ENCODE assay signal across 9 cellular contexts in the genomic region with DNA sequence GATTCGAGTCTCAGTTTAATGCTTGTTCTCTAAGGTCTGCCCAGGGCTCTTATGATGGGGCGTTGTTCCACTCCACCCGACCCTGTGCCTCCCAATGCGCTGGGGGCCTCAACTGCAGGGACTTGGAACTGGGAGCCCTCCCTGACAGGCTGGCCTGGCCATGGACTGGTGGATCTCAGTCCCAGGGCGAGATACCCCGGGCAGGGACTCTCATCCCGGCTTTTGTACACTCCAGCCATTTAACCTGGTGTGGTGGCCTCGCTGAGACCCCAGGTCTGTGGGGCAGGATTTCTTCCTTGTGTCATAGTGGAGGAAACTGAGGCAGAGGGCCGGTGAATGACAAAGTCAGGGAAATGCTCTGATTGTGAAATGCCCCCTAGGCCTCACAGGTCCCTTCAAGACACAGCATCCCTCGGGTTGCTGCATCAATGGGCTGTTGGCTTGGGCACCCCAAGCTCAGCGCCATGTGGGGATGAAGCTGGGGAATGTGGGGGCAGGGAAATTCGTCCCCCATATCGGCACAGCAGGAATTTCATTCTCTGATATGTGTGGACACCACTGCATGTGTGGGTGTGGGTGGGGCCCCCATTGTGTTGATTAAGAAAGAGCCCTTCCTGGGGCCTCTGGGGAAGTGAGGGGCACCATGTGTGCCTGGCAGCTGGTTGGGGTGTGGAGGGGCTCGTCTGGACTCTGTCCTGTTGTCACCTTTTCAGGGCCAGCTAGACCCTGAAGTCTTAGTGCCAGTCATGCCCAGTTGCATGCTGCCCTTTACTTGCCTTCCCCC. TPM values are rescaled to one million over a fixed set of nuclear protein-coding genes. Genes with fewer than 3 reads are reported as not detected.
DNase-seq lines count a peak whose midpoint lies in the region; ATAC-seq, FAIRE-seq and TF ChIP-seq lines count a peak whose summit lies in the region.
"Had no signal": no experiment of that assay in that cellular context is flagged by ENCODE, and none has a peak within 500 bp of the region (broad histone marks: within the 10 kb centered on the region; RNA-seq: fewer than 3 reads in every experiment).

No MANE protein-coding gene starts in this region.

- H2BK20ac ChIP-seq in H1 (ENCODE audit: low read length), result no peak overlapping the region

- H2BK15ac ChIP-seq in H1 (ENCODE audit: low read length), result no peak overlapping the region

- H3K4me2 ChIP-seq in H1 (ENCODE audit: insufficient read depth in 1 of 2, low read depth in 2 of 2, low read length in 2 of 2), result 0 out of 4 replicates have a peak overlapping the region, but pooled peaks of 1 of the 2 experiments have one; percentile 66
- no peak overlapping the region for H3K4me2 ChIP-seq in trophoblast cell (ENCODE audit: low read length)

- H4K91ac ChIP-seq in H1 (replicated peaks; ENCODE audit: insufficient read length, low read length), result no peak overlapping the region
- H4K91ac ChIP-seq in trophoblast cell (ENCODE audit: low read depth, low read length), result no peak overlapping the region

- H2BK5ac ChIP-seq in H1 (ENCODE audit: low read depth, low read length) (no peak overlapping the region), trophoblast cell (ENCODE audit: low read depth, low read length, poor library complexity) (no peak overlapping the region)

- H4K20me1 ChIP-seq in H1 (replicated peaks in 1 of 2; ENCODE audit: control insufficient read depth in 1 of 2, insufficient read depth in 2 of 2, low read length in 2 of 2), result no peaks in the 10 kb centered on the region

- intact Hi-C loops in Panc1 (cut with micrococcal nuclease; ENCODE audit: unreplicated experiment), result loop anchor here (10.0 kb wide), 1 partner anchor 59 kb away; no protein-coding TSS in a partner anchor

- H3K79me2 ChIP-seq in H1 (ENCODE audit: control insufficient read depth in 1 of 2, insufficient read depth in 2 of 2, low read length in 2 of 2) (no peaks in the 10 kb centered on the region), trophoblast cell (ENCODE audit: control insufficient read depth, insufficient read depth, low read length, poor library complexity) (peaks cover 7% of the 10 kb centered on the region)

- H3K27me3 Mint-ChIP-seq in CD8-positive, alpha-beta memory T cell, result no peaks in the 10 kb centered on the region

- peak overlapping the region; percentile 54 to 77 (median 68) for H3K4me3 Mint-ChIP-seq in CD8-positive, alpha-beta memory T cell

- no peak for DNase-seq in CD8-positive, alpha-beta memory T cell
- DNase-seq in Panc1 (ENCODE audit: low read depth, low spot score) (no peak), H1 (ENCODE audit: low read depth in 1 of 2, low spot score in 2 of 2) (no peak), trophoblast cell (no peak), NCI-H2196 treated with DMSO at 0.1 percent for 48 hours (lab: John Stamatoyannopoulos, UW; ENCODE audit: unreplicated experiment) (no peak), COR-L47 (lab: John Stamatoyannopoulos, UW) (no peak)

- TF ChIP-seq RAD21 in H1 (IDR thresholded peaks at IDR 0.05 in 1 of 2, conservative IDR thresholded peaks at IDR 0.05 in 1 of 2; ENCODE audit: low read depth in 2 of 2, low read length in 2 of 2), result no peak

- no peaks in the 10 kb centered on the region for H3K9me3 Mint-ChIP-seq in CD8-positive, alpha-beta memory T cell

- POLR2A ChIA-PET in CD8-positive, alpha-beta memory T cell (lab: Charles Lee), result no interaction called here
- POLR2A ChIA-PET in Panc1 (lab: Charles Lee) (no interaction called here), H1 (lab: Charles Lee; ENCODE audit: partially characterized antibody) (interaction anchor here (1.2 to 1.5 kb wide), 2 partner anchors 25 to 62 kb away, joined by 3 read pairs; no protein-coding TSS in a partner anchor)

- H3K36me3 Mint-ChIP-seq in CD8-positive, alpha-beta memory T cell, result no peaks in the 10 kb centered on the region

- H3K4ac ChIP-seq in H1 (replicated peaks; ENCODE audit: insufficient read length, low read depth, low read length) (no peak overlapping the region), trophoblast cell (ENCODE audit: low read depth, low read length) (no peak overlapping the region)

- TF ChIP-seq CTCF in Panc1 (IDR thresholded peaks at IDR 0.05) (no peak), H1 (IDR thresholded peaks at IDR 0.05; ENCODE audit: control extremely low read depth in 1 of 3, insufficient read depth in 1 of 3, low read depth in 1 of 3, low read length in 3 of 3) (no peak)

- peaks cover 7% of the 10 kb centered on the region; the same call in 1 of the 2 replicates for H3K23me2 ChIP-seq in H1 (ENCODE audit: low read depth, low read length)

- H3K9ac ChIP-seq in H1 (replicated peaks in 1 of 4; ENCODE audit: extremely low read depth in 1 of 4, low read depth in 3 of 4, low read length in 3 of 4) (no peak overlapping the region), trophoblast cell (ENCODE audit: low read length) (no peak overlapping the region)

- no peak for FAIRE-seq in H1 (lab: Jason Lieb, UNC)

- H3K9me3 ChIP-seq in CD8-positive, alpha-beta memory T cell (ENCODE audit: low read length), result no peaks in the 10 kb centered on the region
- no peaks in the 10 kb centered on the region for H3K9me3 ChIP-seq in Panc1 (ENCODE audit: control insufficient read depth, insufficient read depth, low read depth, low read length)
- H3K9me3 ChIP-seq in H1 (ENCODE audit: insufficient read depth in 2 of 2, low read depth in 1 of 2, low read length in 1 of 2), result peaks cover 2 to 10% of the 10 kb centered on the region in 2 experiments; a peak in 1 of 4 replicates
- peaks cover 13% of the 10 kb centered on the region for H3K9me3 ChIP-seq in trophoblast cell (ENCODE audit: insufficient read depth, low read depth, low read length)
- H3K9me3 ChIP-seq: adrenal gland had no signal

- no peak overlapping the region for H3K14ac ChIP-seq in H1 (ENCODE audit: insufficient read length)
- H3K14ac ChIP-seq in trophoblast cell (ENCODE audit: low read length), result no peak overlapping the region

- TF ChIP-seq EP300 in H1 (IDR thresholded peaks at IDR 0.05; ENCODE audit: borderline replicate concordance in 1 of 2, low read depth in 2 of 2, low read length in 2 of 2), result no peak

- H3K27me3 ChIP-seq in CD8-positive, alpha-beta memory T cell (ENCODE audit: insufficient read depth, low read length, poor library complexity, severe bottlenecking), result no peaks in the 10 kb centered on the region
- H3K27me3 ChIP-seq in Panc1 (ENCODE audit: control insufficient read depth, insufficient read depth, low read length) (no peaks in the 10 kb centered on the region), H1 (replicated peaks in 1 of 4; ENCODE audit: control insufficient read depth in 3 of 4, extremely low read depth in 1 of 4, insufficient read depth in 3 of 4, low read length in 3 of 4) (peaks cover 3 to 14% (median 13%) of the 10 kb centered on the region in 4 experiments; a peak in 6 of 7 replicates), trophoblast cell (ENCODE audit: insufficient read depth, low read length) (no peaks in the 10 kb centered on the region)
- H3K27me3 ChIP-seq: adrenal gland had no signal

- peak overlapping the region; percentile 91; the same call in 1 of the 2 replicates for H4K8ac ChIP-seq in H1 (ENCODE audit: extremely low read depth, insufficient read depth, low read length)
- peak overlapping the region; percentile 96 for H4K8ac ChIP-seq in trophoblast cell (ENCODE audit: low read depth, low read length)

- H3K4me1 ChIP-seq in CD8-positive, alpha-beta memory T cell (ENCODE audit: insufficient read depth, low read length), result peaks cover 6% of the 10 kb centered on the region
- peaks cover 4% of the 10 kb centered on the region for H3K4me1 ChIP-seq in Panc1 (ENCODE audit: control insufficient read depth, insufficient read depth, low read length)
- peaks cover 0 to 6% (median 0%) of the 10 kb centered on the region in 4 experiments; a peak in 2 of 7 replicates for H3K4me1 ChIP-seq in H1 (replicated peaks in 1 of 4; ENCODE audit: control insufficient read depth in 3 of 4, insufficient read depth in 4 of 4, low read length in 3 of 4)
- H3K4me1 ChIP-seq in trophoblast cell (ENCODE audit: control insufficient read depth in 1 of 2, insufficient read depth in 2 of 2, low read length in 2 of 2), result peaks cover 3 to 9% of the 10 kb centered on the region in 2 experiments

- peak overlapping the region; percentile 36 for H4K5ac ChIP-seq in H1 (ENCODE audit: insufficient read length, low read depth, low read length)

- H3K36me3 ChIP-seq in CD8-positive, alpha-beta memory T cell (ENCODE audit: insufficient read depth, low read length), result no peaks in the 10 kb centered on the region
- H3K36me3 ChIP-seq in Panc1 (ENCODE audit: control insufficient read depth, insufficient read depth, low read length) (no peaks in the 10 kb centered on the region), H1 (ENCODE audit: control insufficient read depth in 2 of 4, insufficient read depth in 4 of 4, low read length in 3 of 4) (no peaks in the 10 kb centered on the region), trophoblast cell (ENCODE audit: control insufficient read depth in 1 of 2, insufficient read depth in 2 of 2, low read length in 2 of 2) (no peaks in the 10 kb centered on the region)
- H3K36me3 ChIP-seq: adrenal gland had no signal

- 83% methylated on average over 11 of the region's 14 CpGs; no CpG with 5 or more reads in 1 of the 2 experiments for WGBS in H1 (ENCODE audit: extremely low coverage in 1 of 2, insufficient coverage in 1 of 2, insufficient read length in 1 of 2, insufficient replicate concordance in 2 of 2, low coverage in 1 of 2, low lambda C conversion rate in 2 of 2, missing lambda C conversion rate in 1 of 2), 2 experiments
- WGBS in trophoblast cell (ENCODE audit: extremely low coverage, insufficient coverage, insufficient read length), result no CpG with 5 or more reads among the region's 14 CpGs

- H3K27ac Mint-ChIP-seq in CD8-positive, alpha-beta memory T cell, result peak overlapping the region in 5 of 8 donors; percentile 42 to 82 (median 80)

- CTCF ChIA-PET in CD8-positive, alpha-beta memory T cell (lab: Charles Lee), result interaction anchor here (0.6 to 1.7 kb wide), 15 partner anchors 7 to 410 kb away, joined by 3 to 18 read pairs (median 4); a partner anchor contains a TSS
- CTCF ChIA-PET in Panc1 (lab: Charles Lee) (no interaction called here), H1 (lab: Charles Lee; ENCODE audit: partially characterized antibody) (interaction anchor here (0.7 to 1.9 kb wide), 10 partner anchors 11 to 410 kb away, joined by 3 to 8 read pairs (median 4); a partner anchor contains a TSS)

- H3K56ac ChIP-seq in H1 (replicated peaks; ENCODE audit: insufficient read length, low read depth, low read length), result no peak overlapping the region

- TF ChIP-seq POLR2A in H1 (IDR thresholded peaks at IDR 0.05; ENCODE audit: control extremely low read depth in 1 of 2, low read depth in 2 of 2, low read length in 2 of 2), result no peak

- peak overlapping the region; percentile 43 for H2BK120ac ChIP-seq in H1 (replicated peaks; ENCODE audit: low read depth, low read length)
- no peak overlapping the region for H2BK120ac ChIP-seq in trophoblast cell (ENCODE audit: insufficient read depth, low read length, poor library complexity)

- BruUV-seq in Panc1 (replicated peaks; lab: Mats Ljungman, UMichigan), result no TSS peak

- H2AFZ ChIP-seq in H1 (ENCODE audit: low read length), result no peak overlapping the region; the same call in 1 of the 2 replicates
- no peak overlapping the region for H2AFZ ChIP-seq in trophoblast cell (ENCODE audit: insufficient read depth, low read length, poor library complexity)

- H3K18ac ChIP-seq in H1 (ENCODE audit: extremely low read depth, low read length) (no peak overlapping the region), trophoblast cell (ENCODE audit: low read length) (no peak overlapping the region)

- H3K23ac ChIP-seq in H1 (ENCODE audit: insufficient read length) (no peak overlapping the region), trophoblast cell (ENCODE audit: low read length) (no peak overlapping the region)

- no peak for ATAC-seq in Panc1
- no peak for ATAC-seq in GM19463 (IDR thresholded peaks at IDR 0.05; ENCODE audit: unreplicated experiment)
- ATAC-seq in activated CD4-positive, CD25-positive, alpha-beta regulatory T cell treated with anti-CD3 and anti-CD28 coated beads, Interleukin-2, amount 50 U/mL, for 24 hours, result no peak

- H2BK12ac ChIP-seq in H1 (ENCODE audit: low read depth, low read length) (no peak overlapping the region), trophoblast cell (ENCODE audit: low read length) (no peak overlapping the region)

- 0 out of 2 replicates have a peak overlapping the region, but pooled peaks have one; percentile 3 for H2AK5ac ChIP-seq in H1 (ENCODE audit: low read depth, low read length)
- H2AK5ac ChIP-seq in trophoblast cell (ENCODE audit: low read length), result no peak overlapping the region

- peaks cover 5 to 11% (median 6%) of the 10 kb centered on the region in 3 donors for H3K4me1 Mint-ChIP-seq in CD8-positive, alpha-beta memory T cell

- H4K12ac ChIP-seq in trophoblast cell (ENCODE audit: low read depth, low read length), result no peak overlapping the region

- in situ Hi-C loops in Panc1 (cut with HindIII; ENCODE audit: low pct_unique_long_range_greater_than_20kb, low sequenced_read_pairs), result no loop called here

- H3K27ac ChIP-seq in CD8-positive, alpha-beta memory T cell (ENCODE audit: low read depth, low read length), result no peak overlapping the region
- peak overlapping the region; percentile 89 for H3K27ac ChIP-seq in Panc1 (ENCODE audit: low read length)
- no peak overlapping the region for H3K27ac ChIP-seq in H1 (ENCODE audit: low read depth, low read length)
- H3K27ac ChIP-seq in trophoblast cell (ENCODE audit: low read depth, low read length), result no peak overlapping the region

- no peak overlapping the region for H3K4me3 ChIP-seq in CD8-positive, alpha-beta memory T cell (ENCODE audit: low read length)
- H3K4me3 ChIP-seq in Panc1 (ENCODE audit: low read depth in 2 of 2, low read length in 2 of 2) (no peak overlapping the region), H1 (ENCODE audit: extremely low read depth in 1 of 4, insufficient read depth in 2 of 4, low read depth in 3 of 4, low read length in 4 of 4) (no peak overlapping the region), trophoblast cell (ENCODE audit: low read depth, low read length) (no peak overlapping the region)

- H3K79me1 ChIP-seq in H1 (ENCODE audit: low read depth, low read length) (no peaks in the 10 kb centered on the region), trophoblast cell (ENCODE audit: low read length) (peaks cover 8% of the 10 kb centered on the region)

RNA-seq across cellular contexts. Expression of a gene that starts 19.9 kb away (rescaled TPM):
- total RNA-seq in CD8-positive, alpha-beta memory T cell, result 1 to 10 TPM; 8.2 to 8.5 TPM
- 4.0 TPM for polyA plus RNA-seq in CD8-positive, alpha-beta memory T cell
- 8.0 TPM for total RNA-seq in Panc1 (2021; ENCODE audit: unreplicated experiment)
- polyA plus RNA-seq in Panc1 (2012; ENCODE audit: insufficient read length), result 2.3 TPM
- total RNA-seq in H1 (2021; fragmentation: NEBNext Ultra II Directional; extraction: Animal tissue kit (Norgen Biotek cat#: 25700)), result 28.3 and 30.6 TPM in 2 replicates
- 5.3 and 6.9 TPM in 2 replicates for polyA plus RNA-seq in H1 (2011; rRNA removed)
- polyA plus RNA-seq in H1 (2011; cell fraction: cytosol; rRNA removed), result 7.4 TPM
- 16.5 TPM for polyA plus RNA-seq in H1 (2011; cell fraction: nucleus; rRNA removed)
- 8.3 to 12.3 TPM (median 9.9 TPM) in 4 replicates for polyA plus RNA-seq in H1 (2012, experiment 1 of 2)
- polyA plus RNA-seq in H1 (2012, experiment 2 of 2), result 0.31 TPM
- 16.9 TPM for polyA plus RNA-seq in H1 (2013, experiment 1 of 2)
- 15.3 TPM for polyA plus RNA-seq in H1 (2013, experiment 2 of 2)
- 66.8 and 88.5 TPM in 2 replicates for polyA minus RNA-seq in H1 (2011; rRNA and poly(A)+ RNA removed)
- polyA minus RNA-seq in H1 (2011; cell fraction: cytosol; rRNA and poly(A)+ RNA removed), result 22.9 TPM
- 190 TPM for polyA minus RNA-seq in H1 (2011; cell fraction: nucleus; rRNA and poly(A)+ RNA removed)
- polyA plus RNA-seq in trophoblast cell (2013), result 5.0 and 6.0 TPM in 2 replicates
